22 cellular contexts compared by ENCODE assay signal in the genomic region with DNA sequence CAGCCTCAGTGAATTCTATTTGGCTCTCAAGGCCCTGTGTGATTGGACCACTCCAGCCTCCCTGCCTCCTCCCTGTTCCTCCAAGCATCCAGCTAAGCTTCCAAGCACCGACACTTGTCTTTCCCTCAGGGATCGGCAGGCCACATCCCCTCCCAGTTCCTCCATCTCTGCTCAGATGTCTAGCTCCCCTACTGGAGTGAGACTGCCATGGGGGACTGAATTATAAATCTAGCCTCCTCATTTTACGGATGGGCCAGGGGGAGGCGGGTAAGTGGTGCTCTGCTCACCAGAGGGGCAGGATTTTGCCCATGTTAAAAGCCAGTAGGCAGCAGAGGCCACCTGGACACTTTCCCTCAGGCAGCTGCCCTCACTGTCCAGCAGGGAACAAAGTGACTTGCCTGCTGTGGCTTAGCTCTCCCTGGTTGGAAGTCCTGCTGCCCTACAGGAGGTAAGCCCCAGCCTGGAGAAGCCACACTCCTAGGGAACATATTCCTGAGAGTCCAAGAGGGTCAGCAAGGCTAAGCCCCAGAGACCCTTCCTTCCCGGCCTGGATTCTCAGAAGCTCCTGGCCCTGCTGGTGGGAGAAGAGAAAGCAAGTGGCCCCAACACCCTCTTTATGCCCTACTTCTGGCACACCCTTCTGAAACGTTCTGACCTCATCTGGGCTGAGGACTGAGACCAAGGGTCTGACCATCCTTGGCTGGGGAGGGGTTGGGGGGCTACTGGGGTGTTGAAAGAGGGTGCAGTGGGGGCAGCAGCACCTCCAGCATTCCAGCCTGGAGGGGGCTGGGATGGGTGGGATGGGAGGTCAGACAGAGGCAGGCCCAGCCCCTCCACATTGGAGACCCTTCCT. TPM values are rescaled to one million over a fixed set of nuclear protein-coding genes. Genes with fewer than 3 reads are reported as not detected.
DNase-seq lines count a peak whose midpoint lies in the region; ATAC-seq and TF ChIP-seq lines count a peak whose summit lies in the region.
"Had no signal": no experiment of that assay in that cellular context is flagged by ENCODE, and none has a peak within 500 bp of the region (broad histone marks: within the 10 kb centered on the region; RNA-seq: fewer than 3 reads in every experiment).

No MANE protein-coding gene starts in this region.

- no peak overlapping the region for H3K4me3 Mint-ChIP-seq in activated naive CD8-positive, alpha-beta T cell treated with anti-CD3 and anti-CD28 coated beads, Interleukin-2, amount 10 ng/mL, durations not matched to agents 7 days and 5 days
- no peak overlapping the region for H3K4me3 Mint-ChIP-seq in activated naive CD8-positive, alpha-beta T cell treated with anti-CD3 and anti-CD28 coated beads for 36 hours
- H3K4me3 Mint-ChIP-seq in WTC11 = no peak overlapping the region

- no peak overlapping the region for H3K27ac Mint-ChIP-seq in activated naive CD8-positive, alpha-beta T cell treated with anti-CD3 and anti-CD28 coated beads, Interleukin-2, amount 10 ng/mL, durations not matched to agents 7 days and 5 days
- no peak overlapping the region for H3K27ac Mint-ChIP-seq in activated naive CD8-positive, alpha-beta T cell treated with anti-CD3 and anti-CD28 coated beads for 36 hours
- no peak overlapping the region for H3K27ac Mint-ChIP-seq in WTC11

- POLR2A ChIA-PET in activated naive CD8-positive, alpha-beta T cell treated with anti-CD3 and anti-CD28 coated beads, Interleukin-2, amount 10 ng/mL, durations not matched to agents 7 days and 5 days (lab: Charles Lee) = interaction anchor here (0.6 kb wide), 1 partner anchor 552 kb away, joined by 5 read pairs; no protein-coding TSS in a partner anchor
- POLR2A ChIA-PET in WTC11 (lab: Charles Lee) = no interaction called here

- DNase-seq in activated naive CD8-positive, alpha-beta T cell treated with anti-CD3 and anti-CD28 coated beads, Interleukin-2, amount 10 ng/mL, durations not matched to agents 7 days and 5 days = peak; percentile 14
- no peak for DNase-seq in activated naive CD8-positive, alpha-beta T cell treated with anti-CD3 and anti-CD28 coated beads for 36 hours
- DNase-seq in WTC11 (ENCODE audit: low spot score) = peak; percentile 9
- peak; percentile 33 for DNase-seq in left lobe of liver (ENCODE audit: low spot score)
- no peak for DNase-seq in GOT3 (lab: John Stamatoyannopoulos, UW)
- DNase-seq in UCSD-AML1 (lab: John Stamatoyannopoulos, UW; ENCODE audit: unreplicated experiment) = no peak
- DNase-seq: activated T-cell treated with anti-CD3 and anti-CD28 coated beads for 4 hours; AML-193; amniotic stem cell; DMS79; mesenchymal stem cell; NCI-H2029; NCI-H82; stimulated activated CD4-positive, alpha-beta T cell treated with anti-CD3 and anti-CD28 coated beads, Interleukin-1b, Interleukin-23, amount 100 ng/mL, for 48 hours had no signal

- no peaks in the 10 kb centered on the region for H3K36me3 Mint-ChIP-seq in activated naive CD8-positive, alpha-beta T cell treated with anti-CD3 and anti-CD28 coated beads, Interleukin-2, amount 10 ng/mL, durations not matched to agents 7 days and 5 days
- no peaks in the 10 kb centered on the region for H3K36me3 Mint-ChIP-seq in activated naive CD8-positive, alpha-beta T cell treated with anti-CD3 and anti-CD28 coated beads for 36 hours
- H3K36me3 Mint-ChIP-seq in WTC11 = no peaks in the 10 kb centered on the region

- CTCF ChIA-PET in WTC11 (lab: Charles Lee) = interaction anchor here (0.6 to 2.4 kb wide), 25 partner anchors 10 to 209 kb away, joined by 3 to 14 read pairs (median 4); a partner anchor contains a TSS

- TF ChIP-seq CTCF in WTC11 (IDR thresholded peaks at IDR 0.05) = no peak

- no peaks in the 10 kb centered on the region for H3K9me3 Mint-ChIP-seq in activated naive CD8-positive, alpha-beta T cell treated with anti-CD3 and anti-CD28 coated beads, Interleukin-2, amount 10 ng/mL, durations not matched to agents 7 days and 5 days
- no peaks in the 10 kb centered on the region for H3K9me3 Mint-ChIP-seq in activated naive CD8-positive, alpha-beta T cell treated with anti-CD3 and anti-CD28 coated beads for 36 hours
- no peaks in the 10 kb centered on the region for H3K9me3 Mint-ChIP-seq in WTC11

- H3K4me1 Mint-ChIP-seq in activated naive CD8-positive, alpha-beta T cell treated with anti-CD3 and anti-CD28 coated beads, Interleukin-2, amount 10 ng/mL, durations not matched to agents 7 days and 5 days = no peaks in the 10 kb centered on the region
- no peaks in the 10 kb centered on the region for H3K4me1 Mint-ChIP-seq in activated naive CD8-positive, alpha-beta T cell treated with anti-CD3 and anti-CD28 coated beads for 36 hours
- H3K4me1 Mint-ChIP-seq in WTC11 = no peaks in the 10 kb centered on the region

- peaks cover 7% of the 10 kb centered on the region for H3K27me3 Mint-ChIP-seq in activated naive CD8-positive, alpha-beta T cell treated with anti-CD3 and anti-CD28 coated beads, Interleukin-2, amount 10 ng/mL, durations not matched to agents 7 days and 5 days
- no peaks in the 10 kb centered on the region for H3K27me3 Mint-ChIP-seq in activated naive CD8-positive, alpha-beta T cell treated with anti-CD3 and anti-CD28 coated beads for 36 hours
- H3K27me3 Mint-ChIP-seq in WTC11 (ENCODE audit: low read depth) = no peaks in the 10 kb centered on the region

- ATAC-seq in activated naive CD8-positive, alpha-beta T cell treated with anti-CD3 and anti-CD28 coated beads, Interleukin-2, amount 10 ng/mL, durations not matched to agents 7 days and 5 days (ENCODE audit: low read depth) = no peak
- peak; percentile 84 for ATAC-seq in WTC11
- no peak for ATAC-seq in left lobe of liver
- no peak for ATAC-seq in HG03097 (IDR thresholded peaks at IDR 0.05; ENCODE audit: low FRiP score, unreplicated experiment)
- ATAC-seq: GM12878, pancreas had no signal

- peak overlapping the region; percentile 19 for H3K27ac ChIP-seq in temporal lobe (ENCODE audit: low read depth, low read length)
- H3K27ac ChIP-seq: HL-60, pancreas, SJSA1, uterus had no signal

TF ChIP-seq in WTC11, 78 proteins besides CTCF, POLR2A, EP300 and RAD21 (continues in another document):
- TF ChIP-seq, protein P1, sequence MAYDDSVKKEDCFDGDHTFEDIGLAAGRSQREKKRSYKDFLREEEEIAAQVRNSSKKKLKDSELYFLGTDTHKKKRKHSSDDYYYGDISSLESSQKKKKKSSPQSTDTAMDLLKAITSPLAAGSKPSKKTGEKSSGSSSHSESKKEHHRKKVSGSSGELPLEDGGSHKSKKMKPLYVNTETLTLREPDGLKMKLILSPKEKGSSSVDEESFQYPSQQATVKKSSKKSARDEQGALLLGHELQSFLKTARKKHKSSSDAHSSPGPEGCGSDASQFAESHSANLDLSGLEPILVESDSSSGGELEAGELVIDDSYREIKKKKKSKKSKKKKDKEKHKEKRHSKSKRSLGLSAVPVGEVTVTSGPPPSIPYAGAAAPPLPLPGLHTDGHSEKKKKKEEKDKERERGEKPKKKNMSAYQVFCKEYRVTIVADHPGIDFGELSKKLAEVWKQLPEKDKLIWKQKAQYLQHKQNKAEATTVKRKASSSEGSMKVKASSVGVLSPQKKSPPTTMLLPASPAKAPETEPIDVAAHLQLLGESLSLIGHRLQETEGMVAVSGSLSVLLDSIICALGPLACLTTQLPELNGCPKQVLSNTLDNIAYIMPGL (CRISPR knock-in tag; IDR thresholded peaks at IDR 0.05) = no peak
- TF ChIP-seq JAZF1 (CRISPR knock-in tag; IDR thresholded peaks at IDR 0.05) (no peak), ZNF317 (CRISPR knock-in tag; IDR thresholded peaks at IDR 0.05; ENCODE audit: borderline replicate concordance, low read depth) (no peak)

RNA-seq across cellular contexts. Expression of a gene that starts 9.1 kb away (rescaled TPM):
- total RNA-seq in activated naive CD8-positive, alpha-beta T cell treated with anti-CD3 and anti-CD28 coated beads, Interleukin-2, amount 10 ng/mL, durations not matched to agents 7 days and 5 days = not detected
- not detected for total RNA-seq in activated naive CD8-positive, alpha-beta T cell treated with anti-CD3 and anti-CD28 coated beads for 36 hours
- total RNA-seq in WTC11 (2021) (0.21 to 0.92 TPM (median 0.60 TPM) in 3 replicates), left lobe of liver (0.40 TPM), temporal lobe (not detected)
- total RNA-seq: fibroblast of lung, GM12878, SJSA1 had no signal

RNA-seq across cellular contexts. Expression of a gene that starts 26.4 kb away (rescaled TPM):
- total RNA-seq in activated naive CD8-positive, alpha-beta T cell treated with anti-CD3 and anti-CD28 coated beads, Interleukin-2, amount 10 ng/mL, durations not matched to agents 7 days and 5 days = not detected
- not detected for total RNA-seq in activated naive CD8-positive, alpha-beta T cell treated with anti-CD3 and anti-CD28 coated beads for 36 hours
- total RNA-seq in WTC11 (2021) = not detected in 3 replicates
- not detected for total RNA-seq in left lobe of liver
- not detected for total RNA-seq in temporal lobe
- total RNA-seq: fibroblast of lung, GM12878, pancreas, SJSA1, uterus had no signal

RNA-seq across cellular contexts. Expression of a gene that starts 58.2 kb away (rescaled TPM):
- total RNA-seq in activated naive CD8-positive, alpha-beta T cell treated with anti-CD3 and anti-CD28 coated beads, Interleukin-2, amount 10 ng/mL, durations not matched to agents 7 days and 5 days = 1 to 10 TPM; 1.1 to 1.3 TPM
- under 1 TPM; 0.68 to 0.87 TPM for total RNA-seq in activated naive CD8-positive, alpha-beta T cell treated with anti-CD3 and anti-CD28 coated beads for 36 hours
- 5.2 to 5.9 TPM (median 5.6 TPM) in 3 replicates for total RNA-seq in WTC11 (2021)
- total RNA-seq in left lobe of liver = 5.0 TPM
- 14.0 TPM for total RNA-seq in temporal lobe

Comparison
In these comparisons a context has a peak if more than half of its experiments do, and no peak if none do; other contexts are left out.
1. DNase-seq: peak in activated naive CD8-positive, alpha-beta T cell treated with anti-CD3 and anti-CD28 coated beads, Interleukin-2, amount 10 ng/mL, durations not matched to agents 7 days and 5 days (single experiment), WTC11 (single experiment) and left lobe of liver (single experiment); none in activated naive CD8-positive, alpha-beta T cell treated with anti-CD3 and anti-CD28 coated beads for 36 hours (single experiment), GOT3 (single experiment) and UCSD-AML1 (single experiment).